Comparison of ENCODE assay signal across 1 cellular context in genomic region chr19:711224-711623, GRCh38.
TF ChIP-seq lines count a peak whose summit lies in the region.

No MANE protein-coding gene starts in this region.

TF ChIP-seq in GM23338, 12 proteins besides CTCF, POLR2A, EP300 and RAD21 (continued from another document):
- TF ChIP-seq REST (IDR thresholded peaks at IDR 0.05; ENCODE audit: unreplicated experiment) (no peak), ZNF331 (CRISPR knock-in tag; IDR thresholded peaks at IDR 0.05; ENCODE audit: low read depth) (no peak)
